In genomic region chr9:38067892-38068615, GRCh38 we compare ENCODE assay signal across 8 cellular contexts. TPM values are rescaled to one million over a fixed set of nuclear protein-coding genes. Genes with fewer than 3 reads are reported as not detected.
DNase-seq lines count a peak whose midpoint lies in the region; ATAC-seq and TF ChIP-seq lines count a peak whose summit lies in the region.

No MANE protein-coding gene starts in this region.

- no peak for ATAC-seq in left lobe of liver

- H3K4me3 ChIP-seq in fibroblast of the aortic adventitia (ENCODE audit: low read depth, low read length): peak overlapping the region; percentile 92
- peak overlapping the region; percentile 98 for H3K4me3 ChIP-seq in retinal pigment epithelial cell (ENCODE audit: low read length)

- TF ChIP-seq CTCF in fibroblast of the aortic adventitia (IDR thresholded peaks at IDR 0.05; ENCODE audit: insufficient read depth, low read length) (no peak), retinal pigment epithelial cell (conservative IDR thresholded peaks at IDR 0.05; ENCODE audit: low read depth, low read length) (no peak)

- peak; percentile 32 for DNase-seq in stimulated activated CD4-positive, alpha-beta T cell treated with anti-CD3 and anti-CD28 coated beads, Interleukin-15, amount 100 ng/mL, for 24 hours
- no peak for DNase-seq in stimulated activated CD4-positive, alpha-beta T cell treated with anti-CD3 and anti-CD28 coated beads, Interleukin-1b, Interleukin-23, amount 100 ng/mL, for 48 hours
- DNase-seq in activated CD8-positive, alpha-beta memory T cell treated with anti-CD3 and anti-CD28 coated beads, Interleukin-2, amount 50 U/mL, for 4 hours: peak; percentile 30
- DNase-seq in fibroblast of the aortic adventitia (ENCODE audit: low read depth): no peak
- DNase-seq in retinal pigment epithelial cell (ENCODE audit: low read depth): no peak
- no peak for DNase-seq in MV-4-11 (lab: John Stamatoyannopoulos, UW)
- no peak for DNase-seq in Kasumi-1 (lab: John Stamatoyannopoulos, UW)
- no peak for DNase-seq in left lobe of liver (ENCODE audit: low spot score)

RNA-seq across cellular contexts. Expression of gene SHB, which starts 1.0 kb away (rescaled TPM):
- total RNA-seq in fibroblast of the aortic adventitia (ENCODE audit: low replicate concordance) (4.5 and 26.5 TPM in 2 replicates), left lobe of liver (14.1 TPM)

Comparison
In these comparisons a context has a peak if more than half of its experiments do, and no peak if none do; other contexts are left out.
1. DNase-seq: peak in stimulated activated CD4-positive, alpha-beta T cell treated with anti-CD3 and anti-CD28 coated beads, Interleukin-15, amount 100 ng/mL, for 24 hours (single experiment) and activated CD8-positive, alpha-beta memory T cell treated with anti-CD3 and anti-CD28 coated beads, Interleukin-2, amount 50 U/mL, for 4 hours (single experiment); none in stimulated activated CD4-positive, alpha-beta T cell treated with anti-CD3 and anti-CD28 coated beads, Interleukin-1b, Interleukin-23, amount 100 ng/mL, for 48 hours (single experiment), fibroblast of the aortic adventitia (single experiment), retinal pigment epithelial cell (single experiment), MV-4-11 (single experiment), Kasumi-1 (0 of 2) and left lobe of liver (single experiment).